ENCODE assay signal across 13 cellular contexts in the genomic region with DNA sequence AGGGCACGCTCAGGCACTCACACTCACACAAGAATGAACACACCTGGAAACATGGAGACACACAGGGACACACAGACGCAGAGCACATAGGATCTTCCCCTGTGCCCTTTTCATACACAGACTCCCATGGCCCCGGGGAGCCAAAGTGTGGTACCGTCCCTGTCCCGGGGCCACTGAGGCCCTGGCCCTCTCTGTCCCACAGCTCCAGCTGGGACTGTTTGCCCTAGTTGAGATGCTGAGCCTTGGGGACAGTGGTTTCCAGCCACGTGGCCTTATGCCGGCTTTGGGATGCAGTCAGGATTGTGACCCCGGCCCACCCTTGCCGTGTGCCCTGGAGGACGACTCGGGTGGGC.
A peak's percentile ranks its signal among the peaks of the same experiment; 100 is the strongest.
DNase-seq lines count a peak whose midpoint lies in the region; ATAC-seq, FAIRE-seq and TF ChIP-seq lines count a peak whose summit lies in the region.
"Had no signal": no experiment of that assay in that cellular context is flagged by ENCODE, and none has a peak within 500 bp of the region (broad histone marks: within the 10 kb centered on the region; RNA-seq: fewer than 3 reads in every experiment).

No MANE protein-coding gene starts in this region.

- POLR2A ChIA-PET in activated CD8-positive, alpha-beta T cell treated with anti-CD3 and anti-CD28 coated beads for 36 hours (lab: Charles Lee): no interaction called here
- POLR2A ChIA-PET in activated CD8-positive, alpha-beta T cell treated with anti-CD3 and anti-CD28 coated beads, Interleukin-2, amount 10 ng/mL, durations not matched to agents 7 days and 5 days (lab: Charles Lee): no interaction called here
- POLR2A ChIA-PET in K562 (lab: Yijun Ruan, JAX): interaction anchor here (1.3 to 1.8 kb wide), 3 partner anchors 118 to 323 kb away, joined by 5 to 10 read pairs (median 8); partner anchors contain the start of gene RAB36

- H3K27me3 ChIP-seq in K562 (ENCODE audit: control insufficient read depth in 2 of 2, insufficient read depth in 2 of 2, low read length in 2 of 2): no peaks in the 10 kb centered on the region
- H3K27me3 ChIP-seq in lower lobe of right lung (ENCODE audit: low read depth): no peaks in the 10 kb centered on the region
- no peaks in the 10 kb centered on the region for H3K27me3 ChIP-seq in upper lobe of left lung
- H3K27me3 ChIP-seq in hepatocyte: no peaks in the 10 kb centered on the region
- H3K27me3 ChIP-seq: body of pancreas had no signal

- H3K4me3 ChIP-seq in K562 (no peak overlapping the region), lower lobe of right lung (no peak overlapping the region), upper lobe of left lung (no peak overlapping the region), hepatocyte (no peak overlapping the region)
- H3K4me3 ChIP-seq: body of pancreas had no signal

- H3K36me3 ChIP-seq in K562 (ENCODE audit: control insufficient read depth, insufficient read depth, low read length) (peaks cover 95% of the 10 kb centered on the region; the same call in 2 of the 3 replicates), lower lobe of right lung (peaks cover 64% of the 10 kb centered on the region), upper lobe of left lung (peaks cover 0 to 72% (median 41%) of the 10 kb centered on the region in 4 donors), hepatocyte (replicated peaks; ENCODE audit: insufficient read depth, low read depth) (no peaks in the 10 kb centered on the region)

- H3K27ac ChIP-seq in K562 (ENCODE audit: extremely low read depth, low read depth, low read length) (no peak overlapping the region), lower lobe of right lung (peak overlapping the region; percentile 78), upper lobe of left lung (peak overlapping the region; percentile 27 to 86 (median 78)), hepatocyte (no peak overlapping the region)
- H3K27ac ChIP-seq: HL-60 had no signal

- no peaks in the 10 kb centered on the region for H3K79me2 ChIP-seq in K562 (ENCODE audit: control insufficient read depth, insufficient read depth, low read length)
- no peaks in the 10 kb centered on the region for H3K79me2 ChIP-seq in hepatocyte

- H3K9ac ChIP-seq in K562 (ENCODE audit: insufficient read depth in 1 of 2, low read depth in 2 of 2, low read length in 2 of 2): peak overlapping the region in 1 of 2 experiments; percentile 10; a peak in 1 of 4 replicates

- no TSS peak for BruUV-seq in K562 (replicated peaks; lab: Mats Ljungman, UMichigan)

- H4K20me1 ChIP-seq in K562 (replicated peaks; ENCODE audit: control insufficient read depth, insufficient read depth, low read length) (peaks cover 76% of the 10 kb centered on the region), hepatocyte (ENCODE audit: insufficient read depth, poor library complexity, severe bottlenecking) (no peaks in the 10 kb centered on the region)

- H3K9me1 ChIP-seq in K562 (ENCODE audit: control insufficient read depth, insufficient read depth, low read length): peaks cover 9% of the 10 kb centered on the region

- no peak for ATAC-seq in activated CD8-positive, alpha-beta T cell treated with anti-CD3 and anti-CD28 coated beads for 36 hours
- ATAC-seq in activated CD8-positive, alpha-beta T cell treated with anti-CD3 and anti-CD28 coated beads, Interleukin-2, amount 10 ng/mL, durations not matched to agents 7 days and 5 days: no peak
- peak; percentile 1 for ATAC-seq in K562
- no peak for ATAC-seq in lower lobe of right lung
- ATAC-seq in upper lobe of left lung (ENCODE audit: low FRiP score in 2 of 2): no peak
- no peak for ATAC-seq in GM18519 (IDR thresholded peaks at IDR 0.05; ENCODE audit: low FRiP score, unreplicated experiment)

- no peaks in the 10 kb centered on the region for H3K9me2 ChIP-seq in hepatocyte (replicated peaks; ENCODE audit: insufficient read depth)

- no peak for DNase-seq in activated CD8-positive, alpha-beta T cell treated with anti-CD3 and anti-CD28 coated beads for 36 hours
- DNase-seq in activated CD8-positive, alpha-beta T cell treated with anti-CD3 and anti-CD28 coated beads, Interleukin-2, amount 10 ng/mL, durations not matched to agents 7 days and 5 days: no peak
- DNase-seq in K562 (ENCODE audit: extremely low read depth in 1 of 4, low spot score in 3 of 4): peak in 1 of 4 experiments; percentile 40
- no peak for DNase-seq in lower lobe of right lung
- DNase-seq in upper lobe of left lung: no peak
- DNase-seq in hepatocyte (ENCODE audit: low spot score): no peak
- no peak for DNase-seq in OCI-M1 (lab: John Stamatoyannopoulos, UW)

- no peaks in the 10 kb centered on the region for H3K9me3 Mint-ChIP-seq in activated CD8-positive, alpha-beta T cell treated with anti-CD3 and anti-CD28 coated beads for 36 hours
- no peaks in the 10 kb centered on the region for H3K9me3 Mint-ChIP-seq in activated CD8-positive, alpha-beta T cell treated with anti-CD3 and anti-CD28 coated beads, Interleukin-2, amount 10 ng/mL, durations not matched to agents 7 days and 5 days (ENCODE audit: insufficient read depth)
- H3K9me3 Mint-ChIP-seq: activated T-cell treated with anti-CD3 and anti-CD28 coated beads, Interleukin-2, amount 50 U/mL, for 4 hours; nephron had no signal

- TF ChIP-seq EP300 in K562 (IDR thresholded peaks at IDR 0.05; ENCODE audit: low read length): no peak
- no peak for TF ChIP-seq EP300 in upper lobe of left lung (IDR thresholded peaks at IDR 0.05)

- no peaks in the 10 kb centered on the region for H3K9me3 ChIP-seq in K562 (replicated peaks; ENCODE audit: control insufficient read depth, insufficient read depth, low read depth, low read length)
- no peaks in the 10 kb centered on the region for H3K9me3 ChIP-seq in lower lobe of right lung
- H3K9me3 ChIP-seq in upper lobe of left lung: no peaks in the 10 kb centered on the region
- no peaks in the 10 kb centered on the region for H3K9me3 ChIP-seq in hepatocyte (ENCODE audit: low read depth)
- H3K9me3 ChIP-seq: body of pancreas had no signal

- FAIRE-seq in K562 (lab: Jason Lieb, UNC): no peak
- FAIRE-seq: A204.1 had no signal

- H2AFZ ChIP-seq in K562 (ENCODE audit: low read depth, low read length) (no peak overlapping the region), hepatocyte (no peak overlapping the region)

- H3K4me1 Mint-ChIP-seq in activated CD8-positive, alpha-beta T cell treated with anti-CD3 and anti-CD28 coated beads for 36 hours (ENCODE audit: low read depth): peaks cover 32% of the 10 kb centered on the region
- H3K4me1 Mint-ChIP-seq in activated CD8-positive, alpha-beta T cell treated with anti-CD3 and anti-CD28 coated beads, Interleukin-2, amount 10 ng/mL, durations not matched to agents 7 days and 5 days (ENCODE audit: low read depth): peaks cover 26% of the 10 kb centered on the region
- H3K4me1 Mint-ChIP-seq: nephron had no signal

- CTCF ChIA-PET in activated CD8-positive, alpha-beta T cell treated with anti-CD3 and anti-CD28 coated beads for 36 hours (lab: Charles Lee): interaction anchor here (10.2 kb wide), 1 partner anchor 104 kb away, joined by 237 read pairs; the partner anchor contains the start of gene BCR
- CTCF ChIA-PET in activated CD8-positive, alpha-beta T cell treated with anti-CD3 and anti-CD28 coated beads, Interleukin-2, amount 10 ng/mL, durations not matched to agents 7 days and 5 days (lab: Charles Lee): interaction anchor here (1.7 to 11.4 kb wide), 4 partner anchors 9 to 102 kb away, joined by 5 to 280 read pairs (median 18); partner anchors contain the start of gene BCR
- CTCF ChIA-PET in K562 (lab: Yijun Ruan, JAX; ENCODE audit: low intra/inter-chr PET ratio): interaction anchor here (0.6 to 15.3 kb wide), 14 partner anchors 11 to 817 kb away, joined by 3 to 800 read pairs (median 5); partner anchors contain the start of genes BCR and RSPH14

- H3K27ac Mint-ChIP-seq in activated CD8-positive, alpha-beta T cell treated with anti-CD3 and anti-CD28 coated beads for 36 hours: peak overlapping the region; percentile 63
- H3K27ac Mint-ChIP-seq in activated CD8-positive, alpha-beta T cell treated with anti-CD3 and anti-CD28 coated beads, Interleukin-2, amount 10 ng/mL, durations not matched to agents 7 days and 5 days: no peak overlapping the region
- H3K27ac Mint-ChIP-seq: nephron had no signal

- TF ChIP-seq POLR2A in K562 (conservative IDR thresholded peaks at IDR 0.05) (no peak), upper lobe of left lung (IDR thresholded peaks at IDR 0.05) (no peak)

- H3K4me2 ChIP-seq in K562 (ENCODE audit: insufficient read depth, low read length) (no peak overlapping the region), hepatocyte (no peak overlapping the region)

- TF ChIP-seq RAD21 in K562 (CRISPR knock-in tag; conservative IDR thresholded peaks at IDR 0.05 in 1 of 2, IDR thresholded peaks at IDR 0.05 in 1 of 2): no peak

- no peak for TF ChIP-seq CTCF in activated CD8-positive, alpha-beta T cell treated with anti-CD3 and anti-CD28 coated beads for 36 hours (IDR thresholded peaks at IDR 0.05)
- TF ChIP-seq CTCF in K562 (IDR thresholded peaks at IDR 0.05 in 2 of 3, conservative IDR thresholded peaks at IDR 0.05 in 1 of 3; ENCODE audit: insufficient read depth in 2 of 3, low read depth in 1 of 3, low read length in 3 of 3) (0 out of 6 replicates have a peak, but pooled peaks of 1 of the 3 experiments have one; percentile 0), lower lobe of right lung (IDR thresholded peaks at IDR 0.05) (no peak), upper lobe of left lung (IDR thresholded peaks at IDR 0.05) (no peak), hepatocyte (IDR thresholded peaks at IDR 0.05; ENCODE audit: poor library complexity) (no peak)

- 85% methylated on average over 11 of the region's 11 CpGs for WGBS in K562 (ENCODE audit: insufficient coverage, low coverage, missing lambda C conversion rate)
- 88 to 94% methylated on average over 5 to 11 of the region's 11 CpGs for WGBS in upper lobe of left lung, 2 donors
- 92% methylated on average over 11 of the region's 11 CpGs for WGBS in hepatocyte (ENCODE audit: low lambda C conversion rate, missing lambda C conversion rate)

- no peaks in the 10 kb centered on the region for H3K36me3 Mint-ChIP-seq in activated CD8-positive, alpha-beta T cell treated with anti-CD3 and anti-CD28 coated beads for 36 hours (ENCODE audit: low read depth)
- peaks cover 2% of the 10 kb centered on the region for H3K36me3 Mint-ChIP-seq in activated CD8-positive, alpha-beta T cell treated with anti-CD3 and anti-CD28 coated beads, Interleukin-2, amount 10 ng/mL, durations not matched to agents 7 days and 5 days (ENCODE audit: low read depth)

- no peaks in the 10 kb centered on the region for H3K27me3 Mint-ChIP-seq in activated CD8-positive, alpha-beta T cell treated with anti-CD3 and anti-CD28 coated beads for 36 hours
- no peaks in the 10 kb centered on the region for H3K27me3 Mint-ChIP-seq in activated CD8-positive, alpha-beta T cell treated with anti-CD3 and anti-CD28 coated beads, Interleukin-2, amount 10 ng/mL, durations not matched to agents 7 days and 5 days (ENCODE audit: low read depth)

- intact Hi-C loops in activated CD8-positive, alpha-beta T cell treated with anti-CD3 and anti-CD28 coated beads for 36 hours (cut with micrococcal nuclease): loop anchor here (10.0 kb wide), 1 partner anchor 326 kb away; no protein-coding TSS in a partner anchor
- intact Hi-C loops in K562 (cut with micrococcal nuclease) (loop anchor here (1.0 to 10.0 kb wide), 4 partner anchors 103 to 436 kb away; no protein-coding TSS in a partner anchor), lower lobe of right lung (cut with DNase I) (loop anchor here (10.0 kb wide), 1 partner anchor 106 kb away; no protein-coding TSS in a partner anchor)

- in situ Hi-C loops in K562 (cut with MboI): no loop called here

- H3K4me1 ChIP-seq in K562 (replicated peaks in 1 of 2; ENCODE audit: control insufficient read depth in 2 of 2, insufficient read depth in 2 of 2, low read length in 2 of 2) (peaks cover 0 to 27% of the 10 kb centered on the region in 2 experiments; a peak in 2 of 5 replicates), lower lobe of right lung (peaks cover 45% of the 10 kb centered on the region), upper lobe of left lung (peaks cover 30 to 52% (median 42%) of the 10 kb centered on the region in 4 donors), hepatocyte (ENCODE audit: insufficient read depth) (peaks cover 3% of the 10 kb centered on the region)

- no peak overlapping the region for H3K4me3 Mint-ChIP-seq in activated CD8-positive, alpha-beta T cell treated with anti-CD3 and anti-CD28 coated beads for 36 hours
- no peak overlapping the region for H3K4me3 Mint-ChIP-seq in activated CD8-positive, alpha-beta T cell treated with anti-CD3 and anti-CD28 coated beads, Interleukin-2, amount 10 ng/mL, durations not matched to agents 7 days and 5 days
- H3K4me3 Mint-ChIP-seq: activated T-cell treated with anti-CD3 and anti-CD28 coated beads, Interleukin-2, amount 50 U/mL, for 4 hours; nephron had no signal

Comparison
In these comparisons a context has a peak if more than half of its experiments do, and no peak if none do; other contexts are left out.
1. H3K27ac ChIP-seq: peak in lower lobe of right lung (single experiment) and upper lobe of left lung (4 of 4); none in K562 (single experiment) and hepatocyte (single experiment).